In genomic region chr2:4653989-4654388, GRCh38 we compare ENCODE assay signal across 14 cellular contexts.
"Had no signal": no experiment of that assay in that cellular context is flagged by ENCODE, and none has a peak within 500 bp of the region (broad histone marks: within the 10 kb centered on the region; RNA-seq: fewer than 3 reads in every experiment).

No MANE protein-coding gene starts in this region.

- H3K27me3 Mint-ChIP-seq: activated CD4-positive, alpha-beta memory T cell treated with anti-CD3 and anti-CD28 coated beads, Interleukin-2, amount 10 ng/mL, durations not matched to agents 7 days and 5 days had no signal

- H3K4me3 Mint-ChIP-seq: activated CD4-positive, alpha-beta memory T cell treated with anti-CD3 and anti-CD28 coated beads, Interleukin-2, amount 10 ng/mL, durations not matched to agents 7 days and 5 days had no signal

- H3K9me3 ChIP-seq: breast epithelium, heart left ventricle, pancreas, suprapubic skin, upper lobe of right lung had no signal

- H3K4me1 Mint-ChIP-seq: activated CD4-positive, alpha-beta memory T cell treated with anti-CD3 and anti-CD28 coated beads, Interleukin-2, amount 10 ng/mL, durations not matched to agents 7 days and 5 days had no signal

- H3K4me3 ChIP-seq: breast epithelium, heart left ventricle, pancreas, suprapubic skin, upper lobe of right lung had no signal

- H3K27ac ChIP-seq: breast epithelium, heart left ventricle, pancreas, suprapubic skin, upper lobe of right lung had no signal

- H3K36me3 ChIP-seq: breast epithelium, heart left ventricle, pancreas, suprapubic skin, upper lobe of right lung had no signal

- H3K27me3 ChIP-seq: breast epithelium, heart left ventricle, pancreas, suprapubic skin, upper lobe of right lung had no signal

- H3K4me1 ChIP-seq: breast epithelium, heart left ventricle, pancreas, suprapubic skin, upper lobe of right lung had no signal

- DNase-seq: activated CD4-positive, alpha-beta memory T cell treated with anti-CD3 and anti-CD28 coated beads, Interleukin-2, amount 10 ng/mL, durations not matched to agents 7 days and 5 days; activated CD4-positive, alpha-beta T cell treated with anti-CD3 and anti-CD28 coated beads for 1 hour; activated CD8-positive, alpha-beta memory T cell treated with anti-CD3 and anti-CD28 coated beads, Interleukin-2, amount 50 U/mL, for 4 hours; activated naive CD4-positive, alpha-beta T cell; aorta; foreskin melanocyte; heart left ventricle; pancreas; stimulated activated CD4-positive, alpha-beta T cell treated with anti-CD3 and anti-CD28 coated beads, Interleukin-4, amount 100 ng/mL, for 1 hour; stimulated activated CD8-positive, alpha-beta memory T cell treated with anti-CD3 and anti-CD28 coated beads, Interleukin-4, amount 100 ng/mL, for 48 hours; stimulated activated naive CD8-positive, alpha-beta T cell treated with anti-CD3 and anti-CD28 coated beads, Interleukin-15, Interleukin-2, amounts not matched to agents 100 U/mL and 50 U/mL, for 24 hours; upper lobe of right lung had no signal

- H3K27ac Mint-ChIP-seq: activated CD4-positive, alpha-beta memory T cell treated with anti-CD3 and anti-CD28 coated beads, Interleukin-2, amount 10 ng/mL, durations not matched to agents 7 days and 5 days had no signal
